Comparison of ENCODE assay signal across 10 cellular contexts in the genomic region with DNA sequence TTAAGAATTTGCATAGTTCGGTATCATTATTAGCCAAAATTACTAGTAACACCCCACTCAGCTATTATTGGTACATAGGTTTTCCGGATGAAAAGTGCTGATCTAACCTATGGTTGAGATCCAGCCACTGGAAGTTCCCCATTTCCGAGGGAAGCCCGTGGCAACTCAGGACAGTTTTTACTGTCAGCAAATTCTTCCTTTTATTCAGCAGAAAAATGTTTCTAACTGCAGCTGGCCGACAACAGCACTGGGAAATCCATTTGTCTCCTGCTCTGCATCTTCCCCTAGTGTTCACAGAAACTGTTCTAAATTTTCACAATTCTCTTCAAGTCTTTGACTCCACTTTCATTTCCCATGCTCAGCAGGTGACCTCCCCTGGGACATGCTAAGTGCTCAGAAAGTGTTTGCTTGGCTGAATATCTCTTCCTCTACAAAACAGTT. TPM values are rescaled to one million over a fixed set of nuclear protein-coding genes. Genes with fewer than 3 reads are reported as not detected.
DNase-seq lines count a peak whose midpoint lies in the region; ATAC-seq and TF ChIP-seq lines count a peak whose summit lies in the region.
"Had no signal": no experiment of that assay in that cellular context is flagged by ENCODE, and none has a peak within 500 bp of the region (broad histone marks: within the 10 kb centered on the region; RNA-seq: fewer than 3 reads in every experiment).

No MANE protein-coding gene starts in this region.

- H3K79me2 ChIP-seq in SK-N-SH (ENCODE audit: insufficient read depth) = no peaks in the 10 kb centered on the region

- no peak overlapping the region for H2AFZ ChIP-seq in SK-N-SH (ENCODE audit: low read depth)

- TF ChIP-seq POLR2A in GM18505 (IDR thresholded peaks at IDR 0.05; ENCODE audit: borderline replicate concordance, extremely low read depth, insufficient read depth, insufficient read length) (no peak), esophagus muscularis mucosa (IDR thresholded peaks at IDR 0.05; ENCODE audit: low read depth) (no peak), transverse colon (IDR thresholded peaks at IDR 0.05) (no peak)

- no peak overlapping the region for H3K4me3 Mint-ChIP-seq in T-helper 17 cell
- H3K4me3 Mint-ChIP-seq: brain had no signal

- H3K4me3 ChIP-seq in esophagus muscularis mucosa = no peak overlapping the region
- no peak overlapping the region for H3K4me3 ChIP-seq in SK-N-SH (ENCODE audit: low read depth in 2 of 2, low read length in 1 of 2)
- H3K4me3 ChIP-seq in transverse colon = no peak overlapping the region
- H3K4me3 ChIP-seq: lower lobe of right lung had no signal

- no peak for TF ChIP-seq RAD21 in SK-N-SH (IDR thresholded peaks at IDR 0.05; ENCODE audit: low read length)

- TF ChIP-seq EP300 in esophagus muscularis mucosa (IDR thresholded peaks at IDR 0.05) (no peak), SK-N-SH (IDR thresholded peaks at IDR 0.05; ENCODE audit: borderline replicate concordance in 1 of 2, low read depth in 1 of 2, low read length in 1 of 2) (no peak), transverse colon (IDR thresholded peaks at IDR 0.05; ENCODE audit: low read depth) (no peak)

- 22% methylated on average over 4 of the region's 5 CpGs for WGBS in esophagus muscularis mucosa
- WGBS in SK-N-SH (ENCODE audit: low lambda C conversion rate) = 79% methylated on average over 5 of the region's 5 CpGs
- 51 to 57% methylated on average over 4 to 5 of the region's 5 CpGs for WGBS in transverse colon (ENCODE audit: low coverage in 1 of 2), 2 donors

- H3K4me2 ChIP-seq in SK-N-SH = no peak overlapping the region

- no peak overlapping the region for H3K27ac Mint-ChIP-seq in T-helper 17 cell

- H3K36me3 Mint-ChIP-seq in T-helper 17 cell (ENCODE audit: low read depth) = peaks cover 3% of the 10 kb centered on the region
- H3K36me3 Mint-ChIP-seq: brain had no signal

- H3K4me1 ChIP-seq in esophagus muscularis mucosa (peaks cover 6 to 60% (median 53%) of the 10 kb centered on the region in 4 donors), SK-N-SH (ENCODE audit: control insufficient read depth in 1 of 2, insufficient read depth in 2 of 2, low read depth in 1 of 2, low read length in 1 of 2) (peaks cover 0 to 39% of the 10 kb centered on the region in 2 experiments; a peak in 3 of 4 replicates), transverse colon (peaks cover 16 to 26% (median 21%) of the 10 kb centered on the region in 4 donors)

- peaks cover 39% of the 10 kb centered on the region for H3K27me3 Mint-ChIP-seq in T-helper 17 cell

- H3K9me3 ChIP-seq in esophagus muscularis mucosa (no peaks in the 10 kb centered on the region), SK-N-SH (no peaks in the 10 kb centered on the region), T-helper 17 cell (ENCODE audit: control insufficient read depth, low read length, poor library complexity, severe bottlenecking) (no peaks in the 10 kb centered on the region), transverse colon (no peaks in the 10 kb centered on the region)
- H3K9me3 ChIP-seq: lower lobe of right lung had no signal

- H3K9ac ChIP-seq in SK-N-SH = no peak overlapping the region

- TF ChIP-seq CTCF in esophagus muscularis mucosa (IDR thresholded peaks at IDR 0.05) = no peak
- TF ChIP-seq CTCF in SK-N-SH (IDR thresholded peaks at IDR 0.05) = no peak
- TF ChIP-seq CTCF in transverse colon (IDR thresholded peaks at IDR 0.05) = no peak

- intact Hi-C loops in esophagus muscularis mucosa (cut with DNase I) = no loop called here
- intact Hi-C loops in transverse colon (cut with DNase I; ENCODE audit: low total_unique reads) = no loop called here

- no peak for DNase-seq in esophagus muscularis mucosa (ENCODE audit: extremely low spot score)
- no peak for DNase-seq in SK-N-SH
- DNase-seq in T-helper 17 cell = no peak
- DNase-seq in T-helper 2 cell = no peak
- no peak for DNase-seq in transverse colon
- DNase-seq: lower lobe of right lung had no signal

- ATAC-seq in GM18505 (IDR thresholded peaks at IDR 0.05; ENCODE audit: unreplicated experiment) (peak; percentile 57), GM21515 (IDR thresholded peaks at IDR 0.05; ENCODE audit: unreplicated experiment) (peak; percentile 77), HG03439 (IDR thresholded peaks at IDR 0.05; ENCODE audit: unreplicated experiment) (peak; percentile 75), T-helper 17 cell (no peak)
- ATAC-seq: lower lobe of right lung had no signal

- POLR2A ChIA-PET in SK-N-SH (lab: Yijun Ruan, JAX) = interaction anchor here (1.5 kb wide), 1 partner anchor 16 kb away, joined by 3 read pairs; a partner anchor contains a TSS

- in situ Hi-C loops in transverse colon (cut with MboI; ENCODE audit: low pct_ligation_motif_present in 1 of 4, low pct_unique_long_range_greater_than_20kb in 1 of 4, low sequenced_read_pairs in 3 of 4) = no loop called here

- no peaks in the 10 kb centered on the region for H3K27me3 ChIP-seq in esophagus muscularis mucosa
- H3K27me3 ChIP-seq in SK-N-SH (ENCODE audit: insufficient read depth) = no peaks in the 10 kb centered on the region
- no peaks in the 10 kb centered on the region for H3K27me3 ChIP-seq in transverse colon

- H3F3A ChIP-seq in SK-N-SH (replicated peaks; ENCODE audit: insufficient read depth) = no peaks in the 10 kb centered on the region

- H3K27ac ChIP-seq in esophagus muscularis mucosa (replicated peaks in 1 of 4) = peak overlapping the region in 3 of 4 donors; percentile 26 to 46 (median 30)
- peak overlapping the region in 1 of 2 experiments; percentile 48; a peak in 2 of 4 replicates for H3K27ac ChIP-seq in SK-N-SH (ENCODE audit: low read depth in 2 of 2, low read length in 1 of 2)
- no peak overlapping the region for H3K27ac ChIP-seq in transverse colon
- H3K27ac ChIP-seq: lower lobe of right lung had no signal

- CTCF ChIA-PET in SK-N-SH (lab: Yijun Ruan, JAX) = interaction anchor here (0.6 to 2.0 kb wide), 3 partner anchors 77 to 1588 kb away, joined by 3 to 8 read pairs (median 7); no protein-coding TSS in a partner anchor

- H3K4me1 Mint-ChIP-seq in T-helper 17 cell = peaks cover 15% of the 10 kb centered on the region

- H3K9me2 ChIP-seq in SK-N-SH = no peaks in the 10 kb centered on the region

- H3K36me3 ChIP-seq in esophagus muscularis mucosa = no peaks in the 10 kb centered on the region
- no peaks in the 10 kb centered on the region for H3K36me3 ChIP-seq in SK-N-SH (replicated peaks in 1 of 2; ENCODE audit: control insufficient read depth in 1 of 2, insufficient read depth in 2 of 2, low read length in 1 of 2)
- H3K36me3 ChIP-seq in transverse colon = no peaks in the 10 kb centered on the region
- H3K36me3 ChIP-seq: lower lobe of right lung had no signal

- H4K20me1 ChIP-seq in SK-N-SH (ENCODE audit: insufficient read depth) = no peaks in the 10 kb centered on the region

TF ChIP-seq in SK-N-SH, 30 proteins besides CTCF, POLR2A, EP300 and RAD21:
- no peak for TF ChIP-seq YY1 (IDR thresholded peaks at IDR 0.05; ENCODE audit: low read depth)

RNA-seq across cellular contexts. Expression of a gene that starts 15.6 kb away (rescaled TPM):
- total RNA-seq in esophagus muscularis mucosa (10 to 100 TPM; 28.5 to 43.9 (median 32.4) TPM), T-helper 17 cell (100 to 1,000 TPM in 1 of 2 donors, 10 to 100 TPM in 1; 21.4 to 114 TPM), transverse colon (10 to 100 TPM in 3 of 4 donors, 1 to 10 TPM in 1; 4.8 to 18.9 (median 14.3) TPM)
- 10.9 and 11.7 TPM in 2 replicates for polyA plus RNA-seq in SK-N-SH (2012; rRNA removed)
- polyA plus RNA-seq in SK-N-SH (2012; cell fraction: cytosol; rRNA removed) = 17.6 and 17.7 TPM in 2 replicates
- polyA plus RNA-seq in SK-N-SH (2012; cell fraction: nucleus; rRNA removed) = 2.7 and 5.0 TPM in 2 replicates

Comparison
In these comparisons a context has a peak if more than half of its experiments do, and no peak if none do; other contexts are left out.
1. H3K27ac ChIP-seq: peak in esophagus muscularis mucosa (3 of 4); none in transverse colon (0 of 4).